22 cellular contexts compared by ENCODE assay signal in the genomic region with DNA sequence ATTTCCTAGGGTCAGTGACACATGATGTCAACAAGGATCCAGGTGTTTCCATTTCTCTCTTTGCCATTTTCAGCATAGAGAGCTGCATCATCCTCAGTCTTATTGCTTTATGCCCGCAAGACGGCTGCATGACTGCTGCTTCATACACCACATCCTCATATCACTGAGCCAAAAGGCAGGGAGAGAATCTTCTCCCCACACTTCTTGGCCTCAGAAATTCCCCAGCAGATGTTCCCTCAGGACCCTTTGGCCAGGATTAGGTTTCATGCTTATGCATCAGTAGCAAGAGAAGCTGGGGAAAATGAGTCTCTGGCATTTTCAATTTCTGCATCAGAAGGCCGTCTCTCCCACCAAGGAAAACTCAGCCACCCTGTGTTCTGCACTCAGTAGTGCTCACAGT.
"Had no signal": no experiment of that assay in that cellular context is flagged by ENCODE, and none has a peak within 500 bp of the region (broad histone marks: within the 10 kb centered on the region; RNA-seq: fewer than 3 reads in every experiment).

No MANE protein-coding gene starts in this region.

- H3K27me3 ChIP-seq: colonic mucosa, esophagus squamous epithelium, gastrocnemius medialis, heart right ventricle, left lung had no signal

- ATAC-seq: effector memory CD8-positive, alpha-beta T cell; esophagus mucosa; gastrocnemius medialis; heart right ventricle; left cardiac atrium; left lung; left ventricle myocardium superior; lower lobe of right lung had no signal

- H3K4me1 ChIP-seq: colonic mucosa, esophagus squamous epithelium, gastrocnemius medialis, heart right ventricle, left lung, lower lobe of right lung had no signal

- H3K27ac ChIP-seq: colonic mucosa, epithelial cell of prostate, esophagus squamous epithelium, gastrocnemius medialis, heart right ventricle, left lung, lower lobe of right lung had no signal

- DNase-seq: colonic mucosa; cortex of kidney; effector CD8-positive, alpha-beta T cell; effector memory CD8-positive, alpha-beta T cell; endodermal cell; erythroblast; esophagus squamous epithelium; foreskin fibroblast; foreskin melanocyte; gastrocnemius medialis; glutamatergic neuron; head of caudate nucleus; heart right ventricle; hippocampal formation; left cardiac atrium; left lung; left ventricle myocardium superior; lower lobe of right lung; mesendoderm; midbrain had no signal

- H3K36me3 ChIP-seq: colonic mucosa, esophagus squamous epithelium, gastrocnemius medialis, heart right ventricle, left lung, lower lobe of right lung had no signal

- H3K9me3 ChIP-seq: colonic mucosa, esophagus squamous epithelium, gastrocnemius medialis, left lung, lower lobe of right lung had no signal

- H3K4me3 ChIP-seq: colonic mucosa, esophagus squamous epithelium, gastrocnemius medialis, heart right ventricle, left lung, lower lobe of right lung had no signal
